ENCODE assay signal across 24 cellular contexts in genomic region chr5:95066048-95066447, GRCh38.
"Had no signal": no experiment of that assay in that cellular context is flagged by ENCODE, and none has a peak within 500 bp of the region (broad histone marks: within the 10 kb centered on the region; RNA-seq: fewer than 3 reads in every experiment).

No MANE protein-coding gene starts in this region.

- H3K36me3 ChIP-seq: left ventricle myocardium inferior, neural progenitor cell, pancreas, prostate gland, tibial nerve, uterus had no signal

- H3K27ac ChIP-seq: left ventricle myocardium inferior, neural progenitor cell, pancreas, prostate gland, skin epidermis, tibial nerve, uterus had no signal

- H2AFZ ChIP-seq: neural progenitor cell had no signal

- DNase-seq: islet precursor cell; left ventricle myocardium inferior; mesendoderm; naive B cell; natural killer cell; nephron progenitor cell; pancreas; posterior cingulate gyrus; retina; right cardiac atrium; stimulated activated CD4-positive, alpha-beta T cell treated with anti-CD3 and anti-CD28 coated beads, Interleukin-12 subunit alpha, Interleukin-12 subunit beta, amount 100 ng/mL, for 4 hours; stimulated activated CD4-positive, alpha-beta T cell treated with anti-CD3 and anti-CD28 coated beads, Interleukin-15, amount 100 ng/mL, for 24 hours; stimulated activated CD4-positive, alpha-beta T cell treated with anti-CD3 and anti-CD28 coated beads, Interleukin-4, amount 100 ng/mL, for 24 hours; stimulated activated naive CD4-positive, alpha-beta T cell; stimulated activated naive CD8-positive, alpha-beta T cell treated with anti-CD3 and anti-CD28 coated beads, Interleukin-15, amount 100 ng/mL, for 72 hours; substantia nigra; uterus had no signal

- FAIRE-seq: pancreas had no signal

- H3K4me3 ChIP-seq: left ventricle myocardium inferior, lung, neural progenitor cell, pancreas, prostate gland, skin epidermis, tibial nerve, uterus had no signal

- H3K9me3 ChIP-seq: left ventricle myocardium inferior, pancreas, prostate gland, tibial nerve, uterus had no signal

- H3K4me1 ChIP-seq: neural progenitor cell, pancreas, prostate gland, uterus had no signal

- H3K4me2 ChIP-seq: neural progenitor cell had no signal

- ATAC-seq: natural killer cell; pancreas; right cardiac atrium; sciatic nerve; stimulated activated effector memory CD8-positive, alpha-beta T cell treated with anti-CD3 and anti-CD28 coated beads, Interleukin-12 subunit alpha, Interleukin-12 subunit beta, amount 100 ng/mL, for 72 hours; stimulated activated naive CD8-positive, alpha-beta T cell treated with anti-CD3 and anti-CD28 coated beads, Interleukin-15, amount 100 ng/mL, for 72 hours had no signal

- H3K27me3 ChIP-seq: neural progenitor cell, pancreas, tibial nerve had no signal
